8 cellular contexts compared by ENCODE assay signal in the genomic region with DNA sequence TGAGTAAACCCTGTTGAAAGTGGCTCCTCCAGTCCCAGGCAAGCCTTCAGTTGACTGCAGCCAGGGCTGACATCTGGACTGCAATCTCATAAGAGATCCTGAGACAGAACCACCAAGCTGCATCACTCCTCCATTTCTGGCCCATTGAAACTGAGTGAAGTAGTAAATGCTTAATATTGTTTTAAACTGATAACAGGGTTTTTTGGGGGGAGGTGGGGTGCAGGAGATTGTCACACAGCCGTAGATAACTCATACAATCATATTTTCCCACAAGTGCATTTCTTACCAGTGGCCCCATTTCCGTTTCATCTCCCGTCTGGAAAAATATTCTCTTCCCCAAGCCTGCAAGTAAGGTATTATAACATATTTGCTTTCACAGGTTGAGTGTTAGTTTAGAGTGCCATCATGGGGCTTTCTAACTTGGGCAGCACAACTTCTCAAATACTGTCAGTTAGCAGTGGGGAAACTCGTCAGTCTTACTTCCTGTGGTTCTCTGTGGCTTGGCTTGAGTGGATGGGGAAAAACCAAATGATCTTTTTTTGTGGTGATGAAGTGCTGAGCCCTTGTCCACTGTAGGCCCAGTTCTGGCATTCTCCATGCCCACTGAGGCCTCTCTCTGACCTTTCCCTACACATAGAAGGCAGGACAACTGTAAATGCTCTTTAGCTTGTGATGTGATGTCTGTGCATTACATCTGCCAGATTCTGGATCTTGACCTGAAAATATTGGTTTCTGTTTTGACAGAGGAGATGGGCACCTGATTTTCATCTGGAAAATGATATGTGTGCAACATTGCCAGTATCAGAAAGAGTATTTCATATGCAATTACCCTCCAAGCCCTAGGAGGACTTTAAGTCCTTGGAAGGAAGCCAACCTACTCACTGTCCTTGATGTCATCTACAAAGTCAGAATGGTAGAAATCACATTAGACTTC.
DNase-seq lines count a peak whose midpoint lies in the region; ATAC-seq and TF ChIP-seq lines count a peak whose summit lies in the region.

No MANE protein-coding gene starts in this region.

- peak overlapping the region; percentile 56 for H3K4me3 Mint-ChIP-seq in T-helper 17 cell
- peak overlapping the region; percentile 64 for H3K4me3 Mint-ChIP-seq in natural killer cell treated with Interleukin-12 subunit alpha and Interleukin-12 subunit beta and Interleukin-15 and Interleukin-18, amount 100 ng/mL, for 72 hours

- no peak for TF ChIP-seq POLR2A in lower leg skin (IDR thresholded peaks at IDR 0.05)

- H3K9me3 ChIP-seq in T-helper 17 cell (ENCODE audit: control insufficient read depth, low read length, poor library complexity, severe bottlenecking) = no peaks in the 10 kb centered on the region
- no peaks in the 10 kb centered on the region for H3K9me3 ChIP-seq in OCI-LY7 (ENCODE audit: low read length)

- ATAC-seq in GM18909 (IDR thresholded peaks at IDR 0.05; ENCODE audit: poor library complexity, unreplicated experiment) (peak; percentile 91), HG02852 (IDR thresholded peaks at IDR 0.05; ENCODE audit: unreplicated experiment) (peak; percentile 88), T-helper 17 cell (peak; percentile 96)
- peak; percentile 94 to 97 for ATAC-seq in natural killer cell treated with Interleukin-12 subunit alpha and Interleukin-12 subunit beta and Interleukin-15 and Interleukin-18, amount 100 ng/mL, for 72 hours

- no peaks in the 10 kb centered on the region for H4K20me1 ChIP-seq in OCI-LY7 (ENCODE audit: insufficient read depth, low read length)

- H3K36me3 Mint-ChIP-seq in T-helper 17 cell (ENCODE audit: low read depth) = no peaks in the 10 kb centered on the region
- peaks cover 7% of the 10 kb centered on the region for H3K36me3 Mint-ChIP-seq in natural killer cell treated with Interleukin-12 subunit alpha and Interleukin-12 subunit beta and Interleukin-15 and Interleukin-18, amount 100 ng/mL, for 72 hours

- H3K36me3 ChIP-seq in OCI-LY7 (ENCODE audit: insufficient read depth, low read length) = no peaks in the 10 kb centered on the region

- DNase-seq in T-helper 17 cell (no peak), NCI-H1105 (lab: John Stamatoyannopoulos, UW) (no peak), lower leg skin (ENCODE audit: low spot score in 2 of 2) (no peak), OCI-LY7 (ENCODE audit: low spot score) (no peak), mucosa of gallbladder (ENCODE audit: low spot score) (no peak)
- DNase-seq in natural killer cell treated with Interleukin-12 subunit alpha and Interleukin-12 subunit beta and Interleukin-15 and Interleukin-18, amount 100 ng/mL, for 72 hours (ENCODE audit: low spot score) = peak; percentile 84

- TF ChIP-seq CTCF in lower leg skin (IDR thresholded peaks at IDR 0.05) = no peak
- no peak for TF ChIP-seq CTCF in OCI-LY7 (conservative IDR thresholded peaks at IDR 0.05; ENCODE audit: low read length)

- no peaks in the 10 kb centered on the region for H3K4me1 ChIP-seq in OCI-LY7 (ENCODE audit: insufficient read depth, low read length, poor library complexity, severe bottlenecking)

- CTCF ChIA-PET in OCI-LY7 (lab: Charles Lee; ENCODE audit: unreplicated experiment) = no interaction called here

- H3K27ac ChIP-seq in OCI-LY7 (ENCODE audit: low read depth, low read length, poor library complexity, severe bottlenecking) = no peak overlapping the region

- no peak overlapping the region for H2AFZ ChIP-seq in OCI-LY7 (ENCODE audit: low read length)

- BruUV-seq in OCI-LY7 (replicated peaks; lab: Mats Ljungman, UMichigan) = no TSS peak

- POLR2A ChIA-PET in OCI-LY7 (lab: Charles Lee) = no interaction called here

- WGBS in lower leg skin, 2 donors = 79% methylated on average over 4 of the region's 4 CpGs

- H3K27ac Mint-ChIP-seq in T-helper 17 cell = peak overlapping the region; percentile 91
- H3K27ac Mint-ChIP-seq in natural killer cell treated with Interleukin-12 subunit alpha and Interleukin-12 subunit beta and Interleukin-15 and Interleukin-18, amount 100 ng/mL, for 72 hours = peak overlapping the region; percentile 87 to 88

- no peaks in the 10 kb centered on the region for H3K27me3 Mint-ChIP-seq in T-helper 17 cell
- no peaks in the 10 kb centered on the region for H3K27me3 Mint-ChIP-seq in natural killer cell treated with Interleukin-12 subunit alpha and Interleukin-12 subunit beta and Interleukin-15 and Interleukin-18, amount 100 ng/mL, for 72 hours

- intact Hi-C loops in lower leg skin (cut with DNase I; ENCODE audit: low total_unique reads) (no loop called here), OCI-LY7 (cut with micrococcal nuclease; ENCODE audit: unreplicated experiment) (loop anchor here (10.0 kb wide), 1 partner anchor 166 kb away; no protein-coding TSS in a partner anchor)

- H3K4me1 Mint-ChIP-seq in T-helper 17 cell = peaks cover 23% of the 10 kb centered on the region
- H3K4me1 Mint-ChIP-seq in natural killer cell treated with Interleukin-12 subunit alpha and Interleukin-12 subunit beta and Interleukin-15 and Interleukin-18, amount 100 ng/mL, for 72 hours (ENCODE audit: low read depth in 2 of 2) = peaks cover 47 to 51% of the 10 kb centered on the region in 2 donors

- no peaks in the 10 kb centered on the region for H3K9me3 Mint-ChIP-seq in natural killer cell treated with Interleukin-12 subunit alpha and Interleukin-12 subunit beta and Interleukin-15 and Interleukin-18, amount 100 ng/mL, for 72 hours

- H3K4me3 ChIP-seq in lower leg skin (ENCODE audit: low read depth, poor library complexity, severe bottlenecking) = no peak overlapping the region
- no peak overlapping the region for H3K4me3 ChIP-seq in OCI-LY7 (ENCODE audit: low read depth, low read length, poor library complexity, severe bottlenecking)

- no peak overlapping the region for H3K4me2 ChIP-seq in OCI-LY7 (ENCODE audit: low read length)

- H3K9me2 ChIP-seq in OCI-LY7 (ENCODE audit: insufficient read depth, low read length) = no peaks in the 10 kb centered on the region

- H3K79me2 ChIP-seq in OCI-LY7 (ENCODE audit: insufficient read depth, low read depth, low read length) = no peaks in the 10 kb centered on the region
